ENCODE assay signal across 8 cellular contexts in the genomic region with DNA sequence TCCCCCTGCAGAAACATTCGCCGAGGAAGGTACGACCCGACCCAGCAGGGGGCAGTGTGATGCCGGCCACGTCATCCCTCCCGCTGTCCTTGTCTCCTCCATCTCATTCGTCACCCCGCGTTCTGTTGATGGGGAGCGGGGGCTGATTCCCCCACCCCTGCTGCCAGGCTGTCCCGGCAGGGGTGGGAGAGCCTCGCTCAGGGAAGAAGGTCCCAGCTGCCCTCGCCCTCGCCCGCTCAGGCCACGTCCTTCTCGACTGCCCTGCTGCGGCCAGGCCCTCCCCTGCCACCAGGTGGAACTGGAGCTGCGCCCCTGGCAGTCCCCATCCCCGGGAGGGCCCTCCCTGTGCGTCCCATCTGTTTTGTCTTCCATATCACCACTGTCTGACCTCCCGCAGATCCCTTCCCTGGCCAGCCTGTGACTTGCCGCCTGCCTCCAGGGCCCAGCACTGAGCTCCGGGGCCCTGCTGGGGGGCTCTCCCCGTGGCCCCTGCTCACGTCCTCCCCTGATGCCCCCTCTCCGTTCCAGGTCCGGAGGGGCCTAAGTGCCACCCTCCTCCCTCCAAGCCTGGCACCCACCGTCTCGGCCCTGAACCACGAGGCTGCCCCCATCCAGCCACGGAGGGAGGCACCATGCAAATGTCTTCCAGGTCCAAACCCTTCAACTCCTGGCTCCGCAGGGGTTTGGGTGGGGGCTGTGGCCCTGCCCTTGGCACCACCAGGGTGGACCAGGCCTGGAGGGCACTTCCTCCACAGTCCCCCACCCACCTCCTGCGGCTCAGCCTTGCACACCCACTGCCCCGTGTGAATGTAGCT. TPM values are rescaled to one million over a fixed set of nuclear protein-coding genes. Genes with fewer than 3 reads are reported as not detected.
DNase-seq lines count a peak whose midpoint lies in the region; ATAC-seq, FAIRE-seq and TF ChIP-seq lines count a peak whose summit lies in the region.

No MANE protein-coding gene starts in this region.

- WGBS in HepG2 (ENCODE audit: low lambda C conversion rate) = 19% methylated on average over 30 of the region's 36 CpGs

- intact Hi-C loops in HepG2 (cut with micrococcal nuclease; ENCODE audit: unreplicated experiment) = loop anchor here (1.0 to 5.0 kb wide), 2 partner anchors 86 to 243 kb away; no protein-coding TSS in a partner anchor

- CTCF ChIA-PET in AG04450 (lab: Charles Lee) = interaction anchor here (0.6 to 6.9 kb wide), 25 partner anchors 8 to 356 kb away, joined by 3 to 121 read pairs (median 4); a partner anchor contains a TSS
- CTCF ChIA-PET in HepG2 (lab: Yijun Ruan, JAX; ENCODE audit: low intra/inter-chr PET ratio, low total read pairs) = interaction anchor here (1.1 to 3.7 kb wide), 3 partner anchors 52 to 99 kb away, joined by 4 to 45 read pairs (median 13); no protein-coding TSS in a partner anchor

- peak overlapping the region; percentile 31; the same call in 1 of the 2 replicates for H3K9ac ChIP-seq in HepG2 (ENCODE audit: insufficient read depth, low read depth, low read length)

- no peak for TF ChIP-seq EP300 in HepG2 (IDR thresholded peaks at IDR 0.05; ENCODE audit: low read depth in 2 of 2, low read length in 2 of 2)
- TF ChIP-seq EP300 in HepG2 (CRISPR knock-in tag; IDR thresholded peaks at IDR 0.05; ENCODE audit: borderline replicate concordance) = no peak

- H3K36me3 ChIP-seq in HepG2 (replicated peaks in 1 of 2; ENCODE audit: control insufficient read depth in 1 of 2, insufficient read depth in 2 of 2, low read length in 2 of 2) = no peaks in the 10 kb centered on the region

- ATAC-seq in HepG2 = peak; percentile 37
- ATAC-seq in GM21423 (IDR thresholded peaks at IDR 0.05; ENCODE audit: unreplicated experiment) = no peak

- POLR2A ChIA-PET in AG04450 (lab: Yijun Ruan, JAX) = interaction anchor here (1.1 kb wide), 1 partner anchor 15 kb away, joined by 3 read pairs; no protein-coding TSS in a partner anchor
- POLR2A ChIA-PET in HepG2 (lab: Yijun Ruan, JAX) = interaction anchor here (0.7 kb wide), 1 partner anchor 46 kb away, joined by 4 read pairs; no protein-coding TSS in a partner anchor

- no peaks in the 10 kb centered on the region for H3K79me2 ChIP-seq in HepG2 (ENCODE audit: insufficient read depth, low read length)

- peak; percentile 85 for TF ChIP-seq CTCF in AG04450 (IDR thresholded peaks at IDR 0.05; ENCODE audit: low read depth, low read length)
- peak; percentile 96 for TF ChIP-seq CTCF in HepG2 (CRISPR knock-in tag; IDR thresholded peaks at IDR 0.05)

- BruUV-seq in HepG2 (replicated peaks; lab: Mats Ljungman, UMichigan) = no TSS peak

- FAIRE-seq in HepG2 (lab: Jason Lieb, UNC) = peak; percentile 93

- no peak for TF ChIP-seq POLR2A in HepG2 (IDR thresholded peaks at IDR 0.05; ENCODE audit: insufficient read depth in 1 of 2, low read depth in 2 of 2, low read length in 2 of 2)

- peak; percentile 89; the same call in 1 of the 2 replicates for TF ChIP-seq RAD21 in HepG2 (CRISPR knock-in tag; IDR thresholded peaks at IDR 0.05)

- in situ Hi-C loops in HepG2 (cut with HindIII; ENCODE audit: extremely low pct_ligation_motif_present, low pct_unique_long_range_greater_than_20kb) = loop anchor here (5.0 to 25.0 kb wide), 3 partner anchors 48 to 233 kb away; no protein-coding TSS in a partner anchor

- H3K4me2 ChIP-seq in HepG2 (ENCODE audit: low read depth, low read length) = peak overlapping the region; percentile 98

- H3K4me1 ChIP-seq in HepG2 (ENCODE audit: insufficient read depth, low read length) = peaks cover 56% of the 10 kb centered on the region

- no peaks in the 10 kb centered on the region for H4K20me1 ChIP-seq in HepG2 (ENCODE audit: insufficient read depth, low read length)

- H3K9me3 ChIP-seq in AG04450 (ENCODE audit: control insufficient read depth, insufficient read depth, low read length) = no peaks in the 10 kb centered on the region; the same call in 1 of the 2 replicates
- H3K9me3 ChIP-seq in HepG2 (ENCODE audit: low read length) = no peaks in the 10 kb centered on the region

- H3K27me3 ChIP-seq in AG04450 (ENCODE audit: control insufficient read depth, insufficient read depth, low read length) (no peaks in the 10 kb centered on the region), HepG2 (ENCODE audit: control insufficient read depth in 1 of 2, insufficient read depth in 2 of 2, low read length in 2 of 2) (peaks cover 3 to 41% of the 10 kb centered on the region in 2 experiments; a peak in 3 of 5 replicates)

- peak overlapping the region; percentile 59 for H3K4me3 ChIP-seq in AG04450 (ENCODE audit: low read depth, low read length)
- H3K4me3 ChIP-seq in HepG2 (replicated peaks in 1 of 3; ENCODE audit: insufficient read depth in 1 of 3, low read depth in 2 of 3, low read length in 3 of 3) = peak overlapping the region; percentile 50 to 81 (median 52); a peak in 5 of 6 replicates

- no peak overlapping the region for H2AFZ ChIP-seq in HepG2 (ENCODE audit: low read length)

- DNase-seq in AG04450 (ENCODE audit: low read depth, low spot score) (peak; percentile 52), H4 (ENCODE audit: low spot score) (peak; percentile 80), NCI-H524 (lab: John Stamatoyannopoulos, UW) (peak; percentile 92 to 93), dedifferentiated amniotic fluid mesenchymal stem cell (ENCODE audit: extremely low spot score) (peak; percentile 63), HepG2 (ENCODE audit: low spot score) (peak; percentile 66)
- DNase-seq in activated CD4-positive, alpha-beta T cell treated with anti-CD3 and anti-CD28 coated beads, Interleukin-2, amount 50 U/mL, for 4 hours = peak; percentile 80 to 84
- peak; percentile 80 to 84 for DNase-seq in stimulated activated CD4-positive, alpha-beta T cell treated with anti-CD3 and anti-CD28 coated beads, Interleukin-2, amount 100 ng/mL, for 48 hours

- H3K27ac ChIP-seq in AG04450 (ENCODE audit: low read depth, low read length) (peak overlapping the region; percentile 22), HepG2 (ENCODE audit: extremely low read length, insufficient read depth, low read length) (no peak overlapping the region)

TF ChIP-seq in HepG2, 621 proteins besides CTCF, POLR2A, EP300 and RAD21 (continues in another document):
- TF ChIP-seq ZNF674 (CRISPR knock-in tag; IDR thresholded peaks at IDR 0.05; ENCODE audit: low read depth) = no peak
- TF ChIP-seq ZSCAN31 (CRISPR knock-in tag; IDR thresholded peaks at IDR 0.05; ENCODE audit: low read depth) = no peak
- no peak for TF ChIP-seq ZNF121 (CRISPR knock-in tag; IDR thresholded peaks at IDR 0.05)

RNA-seq across cellular contexts. Expression of a gene that starts 20.6 kb away (rescaled TPM):
- 0.29 and 0.37 TPM in 2 replicates for polyA plus RNA-seq in AG04450 (2011; rRNA removed)
- polyA minus RNA-seq in AG04450 (2011; rRNA and poly(A)+ RNA removed) = 0.17 and 0.28 TPM in 2 replicates
- 1.4 and 2.3 TPM in 2 replicates for total RNA-seq in H4 (2014; rRNA removed; shearing (Covaris generic))
- 0.44 and 0.91 TPM in 2 replicates for total RNA-seq in HepG2 (2016; rRNA removed; fragmentation: Illumina TruSeq; extraction: Trizol)
- 0.18 and 0.40 TPM in 2 replicates for total RNA-seq in HepG2 (2016; cell fraction: cytosol; rRNA removed; fragmentation: Illumina TruSeq; extraction: Trizol; ENCODE audit: low read depth)
- 0.40 and 0.76 TPM in 2 replicates for total RNA-seq in HepG2 (2016; cell fraction: insoluble cytoplasmic fraction; rRNA removed; fragmentation: Illumina TruSeq; extraction: Trizol)
- 0.59 TPM in 2 replicates for total RNA-seq in HepG2 (2016; cell fraction: membrane; rRNA removed; fragmentation: Illumina TruSeq; extraction: Trizol)
- 1.4 and 1.8 TPM in 2 replicates for total RNA-seq in HepG2 (2016; cell fraction: nucleus; rRNA removed; fragmentation: Illumina TruSeq; extraction: Trizol)
- 0.33 and 0.38 TPM in 2 replicates for polyA plus RNA-seq in HepG2 (2011; rRNA removed)
- polyA plus RNA-seq in HepG2 (2011; cell fraction: cytosol; rRNA removed) = 0.09 and 0.34 TPM in 2 replicates
- polyA plus RNA-seq in HepG2 (2011; cell fraction: nucleus; rRNA removed) = 2.0 and 2.2 TPM in 2 replicates
- 0.19 and 0.40 TPM in 2 replicates for polyA plus RNA-seq in HepG2 (2012)
- polyA plus RNA-seq in HepG2 (2016; cell fraction: cytosol; fragmentation: Illumina TruSeq; extraction: Trizol; ENCODE audit: low read depth) = 0.17 and 0.23 TPM in 2 replicates
- polyA plus RNA-seq in HepG2 (2016; cell fraction: insoluble cytoplasmic fraction; fragmentation: Illumina TruSeq; extraction: Trizol; ENCODE audit: low read depth) = 0.50 and 0.58 TPM in 2 replicates
- polyA plus RNA-seq in HepG2 (2016; cell fraction: membrane; fragmentation: Illumina TruSeq; extraction: Trizol; ENCODE audit: low read depth) = 0.31 and 0.34 TPM in 2 replicates
- 2.2 and 3.0 TPM in 2 replicates for polyA plus RNA-seq in HepG2 (2016; cell fraction: nucleus; fragmentation: Illumina TruSeq; extraction: Trizol; ENCODE audit: insufficient read depth, low read depth)
- polyA minus RNA-seq in HepG2 (2011; rRNA and poly(A)+ RNA removed; ENCODE audit: low replicate concordance) = 2.1 and 2.5 TPM in 2 replicates
- polyA minus RNA-seq in HepG2 (2011; cell fraction: cytosol; rRNA and poly(A)+ RNA removed) = 0.18 and 0.69 TPM in 2 replicates
- 0.87 and 0.90 TPM in 2 replicates for polyA minus RNA-seq in HepG2 (2011; cell fraction: nucleus; rRNA and poly(A)+ RNA removed)

RNA-seq across cellular contexts. Expression of a gene that starts 50.7 kb away (rescaled TPM):
- polyA plus RNA-seq in AG04450 (2011; rRNA removed) (20.6 and 22.1 TPM in 2 replicates), HepG2 (2011; rRNA removed) (1.2 and 1.7 TPM in 2 replicates)
- polyA minus RNA-seq in AG04450 (2011; rRNA and poly(A)+ RNA removed) = 37.4 and 43.5 TPM in 2 replicates
- total RNA-seq in H4 (2014; rRNA removed; shearing (Covaris generic)) = 8.2 and 8.8 TPM in 2 replicates
- total RNA-seq in HepG2 (2016; rRNA removed; fragmentation: Illumina TruSeq; extraction: Trizol) = 1.7 and 2.0 TPM in 2 replicates
- 0.35 and 0.40 TPM in 2 replicates for total RNA-seq in HepG2 (2016; cell fraction: cytosol; rRNA removed; fragmentation: Illumina TruSeq; extraction: Trizol; ENCODE audit: low read depth)
- 1.9 and 2.5 TPM in 2 replicates for total RNA-seq in HepG2 (2016; cell fraction: insoluble cytoplasmic fraction; rRNA removed; fragmentation: Illumina TruSeq; extraction: Trizol)
- 0.83 and 1.2 TPM in 2 replicates for total RNA-seq in HepG2 (2016; cell fraction: membrane; rRNA removed; fragmentation: Illumina TruSeq; extraction: Trizol)
- total RNA-seq in HepG2 (2016; cell fraction: nucleus; rRNA removed; fragmentation: Illumina TruSeq; extraction: Trizol) = 1.6 and 2.1 TPM in 2 replicates
- polyA plus RNA-seq in HepG2 (2011; cell fraction: cytosol; rRNA removed) = 1.0 and 1.6 TPM in 2 replicates
- 0.81 and 1.1 TPM in 2 replicates for polyA plus RNA-seq in HepG2 (2011; cell fraction: nucleus; rRNA removed)
- 2.4 and 2.6 TPM in 2 replicates for polyA plus RNA-seq in HepG2 (2012)
- polyA plus RNA-seq in HepG2 (2016; cell fraction: cytosol; fragmentation: Illumina TruSeq; extraction: Trizol; ENCODE audit: low read depth) = 0.18 and 0.34 TPM in 2 replicates
- 1.9 and 2.0 TPM in 2 replicates for polyA plus RNA-seq in HepG2 (2016; cell fraction: insoluble cytoplasmic fraction; fragmentation: Illumina TruSeq; extraction: Trizol; ENCODE audit: low read depth)
- polyA plus RNA-seq in HepG2 (2016; cell fraction: membrane; fragmentation: Illumina TruSeq; extraction: Trizol; ENCODE audit: low read depth) = 0.55 TPM in 2 replicates
- polyA plus RNA-seq in HepG2 (2016; cell fraction: nucleus; fragmentation: Illumina TruSeq; extraction: Trizol; ENCODE audit: insufficient read depth, low read depth) = 2.2 and 3.5 TPM in 2 replicates
- 2.4 and 13.8 TPM in 2 replicates for polyA minus RNA-seq in HepG2 (2011; rRNA and poly(A)+ RNA removed; ENCODE audit: low replicate concordance)
- 1.7 and 2.3 TPM in 2 replicates for polyA minus RNA-seq in HepG2 (2011; cell fraction: cytosol; rRNA and poly(A)+ RNA removed)
- 1.1 and 1.3 TPM in 2 replicates for polyA minus RNA-seq in HepG2 (2011; cell fraction: nucleus; rRNA and poly(A)+ RNA removed)
